8 cellular contexts compared by ENCODE assay signal in genomic region chr6:3163248-3163594, GRCh38. TPM values are rescaled to one million over a fixed set of nuclear protein-coding genes. Genes with fewer than 3 reads are reported as not detected.
DNase-seq lines count a peak whose midpoint lies in the region; ATAC-seq and TF ChIP-seq lines count a peak whose summit lies in the region.

No MANE protein-coding gene starts in this region.

- H3K4me2 ChIP-seq in osteoblast (ENCODE audit: insufficient read depth, low read length): peak overlapping the region; percentile 83

- H3K4me3 Mint-ChIP-seq in activated T-cell treated with anti-CD3 and anti-CD28 coated beads, Interleukin-2, amount 50 U/mL, for 24 hours: peak overlapping the region; percentile 76
- peak overlapping the region; percentile 77 to 83 for H3K4me3 Mint-ChIP-seq in effector memory CD8-positive, alpha-beta T cell

- H3K4me1 Mint-ChIP-seq in activated T-cell treated with anti-CD3 and anti-CD28 coated beads, Interleukin-2, amount 50 U/mL, for 24 hours (ENCODE audit: low read depth): peaks cover 27% of the 10 kb centered on the region
- peaks cover 22 to 27% of the 10 kb centered on the region in 2 donors for H3K4me1 Mint-ChIP-seq in effector memory CD8-positive, alpha-beta T cell (ENCODE audit: low read depth in 2 of 2)

- no peak overlapping the region for H2AFZ ChIP-seq in osteoblast (ENCODE audit: low read length)

- peak overlapping the region; percentile 79 for H3K4me3 ChIP-seq in osteoblast (ENCODE audit: insufficient read depth, low read length)

- peaks cover 2% of the 10 kb centered on the region for H3K9me3 Mint-ChIP-seq in activated T-cell treated with anti-CD3 and anti-CD28 coated beads, Interleukin-2, amount 50 U/mL, for 24 hours
- no peaks in the 10 kb centered on the region for H3K9me3 Mint-ChIP-seq in effector memory CD8-positive, alpha-beta T cell

- peak overlapping the region; percentile 42 for H3K27ac Mint-ChIP-seq in activated T-cell treated with anti-CD3 and anti-CD28 coated beads, Interleukin-2, amount 50 U/mL, for 24 hours
- H3K27ac Mint-ChIP-seq in effector memory CD8-positive, alpha-beta T cell: peak overlapping the region; percentile 57 to 87

- no peak for TF ChIP-seq CTCF in osteoblast (IDR thresholded peaks at IDR 0.05; ENCODE audit: extremely low read depth, low read depth, low read length)

- no peak for DNase-seq in activated T-cell treated with anti-CD3 and anti-CD28 coated beads, Interleukin-2, amount 50 U/mL, for 24 hours
- DNase-seq in activated T-cell treated with anti-CD3 and anti-CD28 coated beads, Interleukin-2, amount 50 U/mL, for 48 hours: no peak
- DNase-seq in MV-4-11 (lab: John Stamatoyannopoulos, UW): peak; percentile 47
- no peak for DNase-seq in effector memory CD8-positive, alpha-beta T cell
- DNase-seq in osteoblast (ENCODE audit: insufficient read length, low spot score, missing footprints): no peak
- no peak for DNase-seq in NCI-H2029 (lab: John Stamatoyannopoulos, UW)
- DNase-seq in SW 1271 (lab: John Stamatoyannopoulos, UW): no peak
- no peak for DNase-seq in NCI-H1436 treated with DMSO at 0.1 percent for 48 hours (lab: John Stamatoyannopoulos, UW)

- peaks cover 12% of the 10 kb centered on the region for H3K27me3 Mint-ChIP-seq in activated T-cell treated with anti-CD3 and anti-CD28 coated beads, Interleukin-2, amount 50 U/mL, for 24 hours
- H3K27me3 Mint-ChIP-seq in effector memory CD8-positive, alpha-beta T cell: no peaks in the 10 kb centered on the region

- ATAC-seq in effector memory CD8-positive, alpha-beta T cell (replicated peaks): peak; percentile 3

- H3K36me3 Mint-ChIP-seq in activated T-cell treated with anti-CD3 and anti-CD28 coated beads, Interleukin-2, amount 50 U/mL, for 24 hours (ENCODE audit: low read depth): no peaks in the 10 kb centered on the region
- H3K36me3 Mint-ChIP-seq in effector memory CD8-positive, alpha-beta T cell (ENCODE audit: insufficient read depth): peaks cover 12% of the 10 kb centered on the region

- H3K36me3 ChIP-seq in osteoblast (ENCODE audit: insufficient read depth, low read length): no peaks in the 10 kb centered on the region

- no peaks in the 10 kb centered on the region for H4K20me1 ChIP-seq in osteoblast (ENCODE audit: insufficient read depth, low read length)

- no peak overlapping the region for H3K27ac ChIP-seq in osteoblast (ENCODE audit: low read depth, low read length)

- no peaks in the 10 kb centered on the region for H3K9me3 ChIP-seq in osteoblast (ENCODE audit: low read depth, low read length)

- no peaks in the 10 kb centered on the region for H3K27me3 ChIP-seq in osteoblast (ENCODE audit: insufficient read depth, low read length)

- peaks cover 19% of the 10 kb centered on the region for H3K4me1 ChIP-seq in osteoblast (ENCODE audit: insufficient read depth, low read length)

- H3K79me2 ChIP-seq in osteoblast (ENCODE audit: insufficient read depth, low read length): no peaks in the 10 kb centered on the region

RNA-seq across cellular contexts. Expression of gene TUBB2A, which starts 5.9 kb away (rescaled TPM):
- total RNA-seq in osteoblast: 44.5 and 49.5 TPM in 2 replicates

RNA-seq across cellular contexts. Expression of gene BPHL, which starts 44.7 kb away (rescaled TPM):
- 19.9 and 20.3 TPM in 2 replicates for total RNA-seq in osteoblast
